Comparison of ENCODE assay signal across 29 cellular contexts in the genomic region with DNA sequence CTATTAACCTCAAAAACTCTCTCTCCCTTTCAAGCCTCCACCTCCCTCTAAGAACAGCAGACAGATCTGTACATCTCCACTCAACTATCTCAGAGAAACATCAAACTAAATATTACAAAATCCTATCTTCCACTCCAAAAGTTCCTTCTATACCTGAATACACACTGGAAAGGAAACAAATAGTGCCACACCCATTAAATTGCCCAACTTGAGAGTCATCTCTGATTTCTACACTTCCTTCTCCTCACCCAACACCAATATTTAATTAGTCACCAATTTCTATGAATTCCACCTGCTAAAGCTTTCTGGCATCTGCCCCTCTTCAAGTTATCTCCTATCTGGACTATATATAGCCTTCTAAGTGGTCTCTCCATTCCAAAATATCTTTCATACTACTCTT.
DNase-seq lines count a peak whose midpoint lies in the region; ATAC-seq and TF ChIP-seq lines count a peak whose summit lies in the region.
"Had no signal": no experiment of that assay in that cellular context is flagged by ENCODE, and none has a peak within 500 bp of the region (broad histone marks: within the 10 kb centered on the region; RNA-seq: fewer than 3 reads in every experiment).

No MANE protein-coding gene starts in this region.

- H3K9me3 ChIP-seq in MM.1S (replicated peaks; ENCODE audit: insufficient read depth, low read length), result no peaks in the 10 kb centered on the region
- H3K9me3 ChIP-seq: BLaER1 treated with 17β-estradiol and CSF1 and Interleukin-3, amounts not matched to agents 10 nM and 100 nM; Caco-2; gastrocnemius medialis; thyroid gland had no signal

- H3K4me3 ChIP-seq in MM.1S (ENCODE audit: low read length), result no peak overlapping the region
- H3K4me3 ChIP-seq: BLaER1 treated with 17β-estradiol and CSF1 and Interleukin-3, amounts not matched to agents 10 nM and 100 nM; gastrocnemius medialis; thyroid gland had no signal

- H3K4me3 Mint-ChIP-seq in WTC11, result no peak overlapping the region
- H3K4me3 Mint-ChIP-seq: activated T-helper 17 cell treated with anti-CD3 and anti-CD28 coated beads, Interleukin-2, amount 50 U/mL, for 72 hours; nephron progenitor cell; stimulated activated naive CD8-positive, alpha-beta T cell treated with anti-CD3 and anti-CD28 coated beads, Interleukin-15, Interleukin-2, amounts not matched to agents 100 ng/mL and 50 ng/mL, for 24 hours had no signal

- H3F3A ChIP-seq in MM.1S (ENCODE audit: insufficient read depth, low read length), result peaks cover 8% of the 10 kb centered on the region

- ATAC-seq in WTC11 (no peak), GM19351 (IDR thresholded peaks at IDR 0.05; ENCODE audit: unreplicated experiment) (no peak)
- ATAC-seq: activated naive CD4-positive, alpha-beta T cell treated with anti-CD3 and anti-CD28 coated beads, Interleukin-2, amount 50 U/mL, for 72 hours; activated T-helper 17 cell treated with anti-CD3 and anti-CD28 coated beads, Interleukin-2, amount 50 U/mL, for 72 hours; gastrocnemius medialis; sciatic nerve had no signal

- 0 out of 2 replicates have a peak overlapping the region, but pooled peaks have one; percentile 1 for H3K4me2 ChIP-seq in MM.1S (ENCODE audit: low read depth, low read length)

- peaks cover 16% of the 10 kb centered on the region for H3K4me1 ChIP-seq in MM.1S (ENCODE audit: low read length)
- H3K4me1 ChIP-seq: Caco-2, thyroid gland had no signal

- POLR2A ChIA-PET in WTC11 (lab: Charles Lee), result no interaction called here

- H3K9ac ChIP-seq in MM.1S (ENCODE audit: low read length), result no peak overlapping the region
- H3K9ac ChIP-seq: BLaER1 treated with 17β-estradiol and CSF1 and Interleukin-3, amounts not matched to agents 10 nM and 100 nM had no signal

- no peaks in the 10 kb centered on the region for H3K9me3 Mint-ChIP-seq in WTC11
- H3K9me3 Mint-ChIP-seq: activated naive CD4-positive, alpha-beta T cell treated with anti-CD3 and anti-CD28 coated beads, Interleukin-2, amount 50 U/mL, for 72 hours; activated T-helper 17 cell treated with anti-CD3 and anti-CD28 coated beads, Interleukin-2, amount 50 U/mL, for 72 hours; nephron progenitor cell; stimulated activated naive CD8-positive, alpha-beta T cell treated with anti-CD3 and anti-CD28 coated beads, Interleukin-15, Interleukin-2, amounts not matched to agents 100 ng/mL and 50 ng/mL, for 24 hours had no signal

- TF ChIP-seq CTCF in MM.1S (IDR thresholded peaks at IDR 0.05; ENCODE audit: low read length) (no peak), WTC11 (IDR thresholded peaks at IDR 0.05) (no peak)

- H2AFZ ChIP-seq in MM.1S (ENCODE audit: low read length), result no peak overlapping the region

- H3K36me3 Mint-ChIP-seq in WTC11, result no peaks in the 10 kb centered on the region
- H3K36me3 Mint-ChIP-seq: activated naive CD4-positive, alpha-beta T cell treated with anti-CD3 and anti-CD28 coated beads, Interleukin-2, amount 50 U/mL, for 72 hours had no signal

- no peaks in the 10 kb centered on the region for H3K27me3 ChIP-seq in MM.1S (replicated peaks; ENCODE audit: insufficient read depth, low read length)
- H3K27me3 ChIP-seq: BLaER1 treated with 17β-estradiol and CSF1 and Interleukin-3, amounts not matched to agents 10 nM and 100 nM; gastrocnemius medialis; thyroid gland had no signal

- no peaks in the 10 kb centered on the region for H3K27me3 Mint-ChIP-seq in WTC11 (ENCODE audit: low read depth)
- H3K27me3 Mint-ChIP-seq: activated T-helper 17 cell treated with anti-CD3 and anti-CD28 coated beads, Interleukin-2, amount 50 U/mL, for 72 hours; stimulated activated naive CD8-positive, alpha-beta T cell treated with anti-CD3 and anti-CD28 coated beads, Interleukin-15, Interleukin-2, amounts not matched to agents 100 ng/mL and 50 ng/mL, for 24 hours had no signal

- no peaks in the 10 kb centered on the region for H4K20me1 ChIP-seq in MM.1S (ENCODE audit: insufficient read depth, low read length)

- peak overlapping the region; percentile 1; the same call in 1 of the 2 replicates for H3K27ac Mint-ChIP-seq in WTC11
- H3K27ac Mint-ChIP-seq: activated naive CD4-positive, alpha-beta T cell treated with anti-CD3 and anti-CD28 coated beads, Interleukin-2, amount 50 U/mL, for 72 hours; activated T-helper 17 cell treated with anti-CD3 and anti-CD28 coated beads, Interleukin-2, amount 50 U/mL, for 72 hours; nephron progenitor cell; stimulated activated naive CD8-positive, alpha-beta T cell treated with anti-CD3 and anti-CD28 coated beads, Interleukin-15, Interleukin-2, amounts not matched to agents 100 ng/mL and 50 ng/mL, for 24 hours had no signal

- H3K9me2 ChIP-seq in MM.1S (replicated peaks; ENCODE audit: insufficient read depth, low read length), result no peaks in the 10 kb centered on the region

- CTCF ChIA-PET in WTC11 (lab: Charles Lee), result no interaction called here

- H3K79me2 ChIP-seq in MM.1S (ENCODE audit: low read length), result no peaks in the 10 kb centered on the region

- no peak overlapping the region for H3K27ac ChIP-seq in MM.1S (ENCODE audit: low read length)
- H3K27ac ChIP-seq: BLaER1 treated with 17β-estradiol and CSF1 and Interleukin-3, amounts not matched to agents 10 nM and 100 nM; gastrocnemius medialis; thyroid gland had no signal

- no peaks in the 10 kb centered on the region for H3K36me3 ChIP-seq in MM.1S (replicated peaks; ENCODE audit: insufficient read depth, low read length)
- H3K36me3 ChIP-seq: gastrocnemius medialis, thyroid gland had no signal

- H3K4me1 Mint-ChIP-seq in WTC11, result peaks cover 18% of the 10 kb centered on the region
- H3K4me1 Mint-ChIP-seq: activated T-helper 17 cell treated with anti-CD3 and anti-CD28 coated beads, Interleukin-2, amount 50 U/mL, for 72 hours; nephron progenitor cell had no signal

- DNase-seq in EL (peak; percentile 6), MM.1S (no peak), WTC11 (ENCODE audit: low spot score) (no peak), kidney tubule cell (ENCODE audit: low spot score) (peak; percentile 47), KG1 (lab: John Stamatoyannopoulos, UW) (no peak), globus pallidus (ENCODE audit: low spot score) (no peak), NCI-H2171 (lab: John Stamatoyannopoulos, UW) (no peak)
- DNase-seq: activated CD4-positive, alpha-beta T cell treated with anti-CD3 and anti-CD28 coated beads, Interleukin-2, amount 50 U/mL, for 4 hours; activated CD4-positive, CD25-positive, alpha-beta regulatory T cell; activated CD8-positive, alpha-beta memory T cell treated with anti-CD3 and anti-CD28 coated beads, Interleukin-2, amount 50 U/mL, for 4 hours; Caco-2; cerebellar nuclear complex; DND-41; gastrocnemius medialis; H7; islet precursor cell; NCI-H1436; NCI-H510A; nephron progenitor cell; posterior cingulate gyrus; stimulated activated CD4-positive, alpha-beta T cell treated with anti-CD3 and anti-CD28 coated beads, Interleukin-15, amount 100 ng/mL, for 24 hours; T-helper 9 cell; thyroid gland had no signal

TF ChIP-seq in WTC11, 78 proteins besides CTCF, POLR2A, EP300 and RAD21 (continues in another document):
- TF ChIP-seq TEAD1 (CRISPR knock-in tag; IDR thresholded peaks at IDR 0.05), result no peak
- TF ChIP-seq, protein P1, sequence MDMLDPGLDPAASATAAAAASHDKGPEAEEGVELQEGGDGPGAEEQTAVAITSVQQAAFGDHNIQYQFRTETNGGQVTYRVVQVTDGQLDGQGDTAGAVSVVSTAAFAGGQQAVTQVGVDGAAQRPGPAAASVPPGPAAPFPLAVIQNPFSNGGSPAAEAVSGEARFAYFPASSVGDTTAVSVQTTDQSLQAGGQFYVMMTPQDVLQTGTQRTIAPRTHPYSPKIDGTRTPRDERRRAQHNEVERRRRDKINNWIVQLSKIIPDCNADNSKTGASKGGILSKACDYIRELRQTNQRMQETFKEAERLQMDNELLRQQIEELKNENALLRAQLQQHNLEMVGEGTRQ (CRISPR knock-in tag; IDR thresholded peaks at IDR 0.05), result no peak
- no peak for TF ChIP-seq ZNF232 (CRISPR knock-in tag; IDR thresholded peaks at IDR 0.05)
- TF ChIP-seq TCF7 (CRISPR knock-in tag; IDR thresholded peaks at IDR 0.05; ENCODE audit: low read depth), result no peak
- TF ChIP-seq SP1 (CRISPR knock-in tag; conservative IDR thresholded peaks at IDR 0.05), result no peak
- TF ChIP-seq, protein P2, sequence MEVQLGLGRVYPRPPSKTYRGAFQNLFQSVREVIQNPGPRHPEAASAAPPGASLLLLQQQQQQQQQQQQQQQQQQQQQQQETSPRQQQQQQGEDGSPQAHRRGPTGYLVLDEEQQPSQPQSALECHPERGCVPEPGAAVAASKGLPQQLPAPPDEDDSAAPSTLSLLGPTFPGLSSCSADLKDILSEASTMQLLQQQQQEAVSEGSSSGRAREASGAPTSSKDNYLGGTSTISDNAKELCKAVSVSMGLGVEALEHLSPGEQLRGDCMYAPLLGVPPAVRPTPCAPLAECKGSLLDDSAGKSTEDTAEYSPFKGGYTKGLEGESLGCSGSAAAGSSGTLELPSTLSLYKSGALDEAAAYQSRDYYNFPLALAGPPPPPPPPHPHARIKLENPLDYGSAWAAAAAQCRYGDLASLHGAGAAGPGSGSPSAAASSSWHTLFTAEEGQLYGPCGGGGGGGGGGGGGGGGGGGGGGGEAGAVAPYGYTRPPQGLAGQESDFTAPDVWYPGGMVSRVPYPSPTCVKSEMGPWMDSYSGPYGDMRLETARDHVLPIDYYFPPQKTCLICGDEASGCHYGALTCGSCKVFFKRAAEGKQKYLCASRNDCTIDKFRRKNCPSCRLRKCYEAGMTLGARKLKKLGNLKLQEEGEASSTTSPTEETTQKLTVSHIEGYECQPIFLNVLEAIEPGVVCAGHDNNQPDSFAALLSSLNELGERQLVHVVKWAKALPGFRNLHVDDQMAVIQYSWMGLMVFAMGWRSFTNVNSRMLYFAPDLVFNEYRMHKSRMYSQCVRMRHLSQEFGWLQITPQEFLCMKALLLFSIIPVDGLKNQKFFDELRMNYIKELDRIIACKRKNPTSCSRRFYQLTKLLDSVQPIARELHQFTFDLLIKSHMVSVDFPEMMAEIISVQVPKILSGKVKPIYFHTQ (CRISPR knock-in tag; IDR thresholded peaks at IDR 0.05), result no peak
- TF ChIP-seq, protein P3, sequence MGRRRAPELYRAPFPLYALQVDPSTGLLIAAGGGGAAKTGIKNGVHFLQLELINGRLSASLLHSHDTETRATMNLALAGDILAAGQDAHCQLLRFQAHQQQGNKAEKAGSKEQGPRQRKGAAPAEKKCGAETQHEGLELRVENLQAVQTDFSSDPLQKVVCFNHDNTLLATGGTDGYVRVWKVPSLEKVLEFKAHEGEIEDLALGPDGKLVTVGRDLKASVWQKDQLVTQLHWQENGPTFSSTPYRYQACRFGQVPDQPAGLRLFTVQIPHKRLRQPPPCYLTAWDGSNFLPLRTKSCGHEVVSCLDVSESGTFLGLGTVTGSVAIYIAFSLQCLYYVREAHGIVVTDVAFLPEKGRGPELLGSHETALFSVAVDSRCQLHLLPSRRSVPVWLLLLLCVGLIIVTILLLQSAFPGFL (CRISPR knock-in tag; IDR thresholded peaks at IDR 0.05; ENCODE audit: borderline replicate concordance), result no peak
- TF ChIP-seq NR3C1 (CRISPR knock-in tag; conservative IDR thresholded peaks at IDR 0.05; ENCODE audit: low read depth), result no peak
- TF ChIP-seq NFE2L1 (CRISPR knock-in tag; IDR thresholded peaks at IDR 0.05), result no peak
- TF ChIP-seq ZNF396 (CRISPR knock-in tag; IDR thresholded peaks at IDR 0.05; ENCODE audit: borderline replicate concordance), result no peak

Comparison
In these comparisons a context has a peak if more than half of its experiments do, and no peak if none do; other contexts are left out.
1. DNase-seq: peak in EL (single experiment) and kidney tubule cell (single experiment); none in MM.1S (single experiment), WTC11 (single experiment), KG1 (single experiment), globus pallidus (single experiment) and NCI-H2171 (single experiment).